1 cellular context compared by ENCODE assay signal in the genomic region with DNA sequence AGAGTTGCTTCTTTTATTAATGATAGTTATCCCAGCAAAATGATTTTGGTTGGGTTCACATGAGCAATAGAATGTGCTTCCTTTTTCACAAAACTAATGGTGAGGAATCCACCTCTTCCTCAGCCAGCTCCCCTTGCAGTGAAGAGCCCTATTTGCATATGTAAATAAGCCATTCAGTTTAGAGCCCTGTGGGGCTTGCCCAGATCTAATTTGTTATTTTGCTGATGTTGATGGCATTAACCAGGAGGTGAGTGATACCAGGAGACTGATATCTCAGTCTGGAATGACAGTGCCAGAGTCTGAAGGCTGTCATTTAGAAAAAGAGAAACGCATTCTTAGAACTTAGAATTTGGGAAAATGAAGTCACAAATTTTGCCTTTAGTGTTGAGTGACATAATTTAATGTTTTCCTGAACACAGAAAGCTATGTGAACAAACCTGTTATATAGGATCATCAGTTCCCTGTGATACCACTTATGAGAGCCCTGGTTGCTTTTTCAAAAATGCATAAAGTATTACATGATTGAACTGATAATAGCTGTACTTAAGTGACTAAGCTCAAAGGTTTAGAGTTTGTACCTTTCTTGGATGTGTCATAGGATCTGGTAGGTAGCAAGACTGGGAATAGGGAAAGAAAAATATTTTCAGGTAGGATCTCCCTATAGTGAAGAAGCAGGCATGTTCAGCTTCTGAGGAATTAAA.
TF ChIP-seq lines count a peak whose summit lies in the region.

No MANE protein-coding gene starts in this region.

TF ChIP-seq in H1, 55 proteins besides CTCF, POLR2A, EP300 and RAD21 (continued from another document):
- no peak for TF ChIP-seq E2F6 (IDR thresholded peaks at IDR 0.05)
- no peak for TF ChIP-seq FOSL1 (IDR thresholded peaks at IDR 0.05; ENCODE audit: insufficient read depth, low read depth, low read length)
- no peak for TF ChIP-seq TAF1 (IDR thresholded peaks at IDR 0.05; ENCODE audit: low read depth, low read length)
- no peak for TF ChIP-seq CREB1 (IDR thresholded peaks at IDR 0.05)
